11 cellular contexts compared by ENCODE assay signal in the genomic region with DNA sequence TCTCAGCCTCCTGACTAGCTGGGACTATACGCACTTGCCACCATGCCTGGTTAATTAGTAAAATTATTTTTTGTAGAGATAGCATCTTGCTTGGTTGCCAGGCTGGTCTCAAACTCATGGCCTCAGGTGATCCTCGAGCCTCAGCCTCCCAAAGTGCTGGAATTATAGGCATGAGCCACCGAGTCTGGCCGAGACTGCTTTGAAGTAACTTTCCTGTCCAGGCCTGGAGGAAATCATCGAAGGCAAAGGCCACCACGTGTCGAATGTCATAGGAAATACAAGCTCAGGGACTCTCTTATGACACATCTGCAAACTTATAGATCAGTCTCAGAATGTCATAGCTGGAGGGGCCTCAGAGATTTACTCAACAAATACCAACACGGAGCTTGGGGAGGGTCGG. TPM values are rescaled to one million over a fixed set of nuclear protein-coding genes. Genes with fewer than 3 reads are reported as not detected.
DNase-seq lines count a peak whose midpoint lies in the region; ATAC-seq and TF ChIP-seq lines count a peak whose summit lies in the region.
"Had no signal": no experiment of that assay in that cellular context is flagged by ENCODE, and none has a peak within 500 bp of the region (broad histone marks: within the 10 kb centered on the region; RNA-seq: fewer than 3 reads in every experiment).

No MANE protein-coding gene starts in this region.

- no peak for TF ChIP-seq POLR2A in gastroesophageal sphincter (IDR thresholded peaks at IDR 0.05)

- H3K27ac Mint-ChIP-seq in activated T-helper 17 cell treated with anti-CD3 and anti-CD28 coated beads, Interleukin-2, amount 50 U/mL, for 72 hours: peak overlapping the region; percentile 91
- H3K27ac Mint-ChIP-seq: progenitor cell of endocrine pancreas had no signal

- no peak for TF ChIP-seq EP300 in gastroesophageal sphincter (IDR thresholded peaks at IDR 0.05)

- peak overlapping the region; percentile 77 for H3K27ac ChIP-seq in AG04450 (ENCODE audit: low read depth, low read length)
- H3K27ac ChIP-seq in gastroesophageal sphincter: peak overlapping the region; percentile 69 to 92 (median 84)
- H3K27ac ChIP-seq in rectal smooth muscle tissue (ENCODE audit: low read depth, low read length): peak overlapping the region; percentile 65
- H3K27ac ChIP-seq: BLaER1 had no signal

- H3K36me3 ChIP-seq in gastroesophageal sphincter: no peaks in the 10 kb centered on the region
- no peaks in the 10 kb centered on the region for H3K36me3 ChIP-seq in rectal smooth muscle tissue (ENCODE audit: control insufficient read depth, insufficient read depth, low read length)

- no peak for ATAC-seq in activated T-helper 17 cell treated with anti-CD3 and anti-CD28 coated beads, Interleukin-2, amount 50 U/mL, for 72 hours (replicated peaks)
- no peak for ATAC-seq in gastroesophageal sphincter
- no peak for ATAC-seq in GM21619 (IDR thresholded peaks at IDR 0.05; ENCODE audit: unreplicated experiment)

- CTCF ChIA-PET in AG04450 (lab: Charles Lee): interaction anchor here (0.8 to 1.0 kb wide), 2 partner anchors 18 to 123 kb away, joined by 5 read pairs; no protein-coding TSS in a partner anchor

- H3K27me3 ChIP-seq in AG04450 (ENCODE audit: control insufficient read depth, insufficient read depth, low read length) (no peaks in the 10 kb centered on the region), gastroesophageal sphincter (no peaks in the 10 kb centered on the region), rectal smooth muscle tissue (ENCODE audit: control insufficient read depth, insufficient read depth, low read length) (no peaks in the 10 kb centered on the region)
- H3K27me3 ChIP-seq: BLaER1 had no signal

- no peaks in the 10 kb centered on the region for H3K9me3 Mint-ChIP-seq in activated T-helper 17 cell treated with anti-CD3 and anti-CD28 coated beads, Interleukin-2, amount 50 U/mL, for 72 hours
- H3K9me3 Mint-ChIP-seq: activated B cell treated with CpG ODN at 0.5 μM for 24 hours had no signal

- POLR2A ChIA-PET in AG04450 (lab: Yijun Ruan, JAX): interaction anchor here (1.1 to 1.4 kb wide), 4 partner anchors 18 to 107 kb away, joined by 3 to 8 read pairs (median 4); no protein-coding TSS in a partner anchor

- no peak for TF ChIP-seq CTCF in AG04450 (IDR thresholded peaks at IDR 0.05; ENCODE audit: low read depth, low read length)
- no peak for TF ChIP-seq CTCF in gastroesophageal sphincter (IDR thresholded peaks at IDR 0.05)

- peaks cover 57% of the 10 kb centered on the region for H3K4me1 Mint-ChIP-seq in activated T-helper 17 cell treated with anti-CD3 and anti-CD28 coated beads, Interleukin-2, amount 50 U/mL, for 72 hours

- H3K36me3 Mint-ChIP-seq in activated T-helper 17 cell treated with anti-CD3 and anti-CD28 coated beads, Interleukin-2, amount 50 U/mL, for 72 hours (ENCODE audit: low read depth): peaks cover 69% of the 10 kb centered on the region

- DNase-seq in AG04450 (ENCODE audit: low read depth, low spot score) (no peak), NCI-H510A (lab: John Stamatoyannopoulos, UW) (no peak), DMS79 treated with DMSO at 0.1 percent for 48 hours (lab: John Stamatoyannopoulos, UW) (no peak)
- no peak for DNase-seq in NK-92 treated with Interleukin-12 subunit alpha and Interleukin-12 subunit beta, amount 100 ng/mL, for 24 hours (lab: John Stamatoyannopoulos, UW)
- DNase-seq: activated B cell treated with CpG ODN at 0.5 μM for 24 hours had no signal

- H3K4me3 Mint-ChIP-seq in activated T-helper 17 cell treated with anti-CD3 and anti-CD28 coated beads, Interleukin-2, amount 50 U/mL, for 72 hours: no peak overlapping the region
- H3K4me3 Mint-ChIP-seq: activated B cell treated with CpG ODN at 0.5 μM for 24 hours had no signal

- no peak overlapping the region for H3K4me3 ChIP-seq in AG04450 (ENCODE audit: low read depth, low read length)
- no peak overlapping the region for H3K4me3 ChIP-seq in gastroesophageal sphincter
- H3K4me3 ChIP-seq in rectal smooth muscle tissue (ENCODE audit: low read length): no peak overlapping the region
- H3K4me3 ChIP-seq: BLaER1 had no signal

- H3K9ac ChIP-seq in rectal smooth muscle tissue (ENCODE audit: low read length): no peak overlapping the region
- H3K9ac ChIP-seq: BLaER1 had no signal

- 89% methylated on average over 5 of the region's 9 CpGs; no CpG with 5 or more reads in 1 of the 2 donors for WGBS in gastroesophageal sphincter (ENCODE audit: low coverage in 1 of 2), 2 donors

- H3K27me3 Mint-ChIP-seq in activated T-helper 17 cell treated with anti-CD3 and anti-CD28 coated beads, Interleukin-2, amount 50 U/mL, for 72 hours: no peaks in the 10 kb centered on the region
- H3K27me3 Mint-ChIP-seq: activated B cell treated with CpG ODN at 0.5 μM for 24 hours, progenitor cell of endocrine pancreas had no signal

- H3K9me3 ChIP-seq in AG04450 (ENCODE audit: control insufficient read depth, insufficient read depth, low read length): no peaks in the 10 kb centered on the region
- H3K9me3 ChIP-seq in gastroesophageal sphincter: no peaks in the 10 kb centered on the region
- H3K9me3 ChIP-seq: BLaER1 had no signal

- peaks cover 9 to 96% (median 27%) of the 10 kb centered on the region in 3 donors for H3K4me1 ChIP-seq in gastroesophageal sphincter
- no peaks in the 10 kb centered on the region for H3K4me1 ChIP-seq in rectal smooth muscle tissue (ENCODE audit: control insufficient read depth, insufficient read depth, low read length)

RNA-seq across cellular contexts. Expression of a gene that starts 25.1 kb away (rescaled TPM):
- 27.6 and 32.4 TPM in 2 replicates for polyA plus RNA-seq in AG04450 (2011; rRNA removed)
- polyA minus RNA-seq in AG04450 (2011; rRNA and poly(A)+ RNA removed): 32.8 and 36.3 TPM in 2 replicates
- total RNA-seq in activated T-helper 17 cell treated with anti-CD3 and anti-CD28 coated beads, Interleukin-2, amount 50 U/mL, for 72 hours: 100 to 1,000 TPM; 147 to 167 TPM
- 100 to 1,000 TPM in 1 of 4 donors, 10 to 100 TPM in 3; 47.5 to 162 (median 77.6) TPM for total RNA-seq in gastroesophageal sphincter
